28 cellular contexts compared by ENCODE assay signal in the genomic region with DNA sequence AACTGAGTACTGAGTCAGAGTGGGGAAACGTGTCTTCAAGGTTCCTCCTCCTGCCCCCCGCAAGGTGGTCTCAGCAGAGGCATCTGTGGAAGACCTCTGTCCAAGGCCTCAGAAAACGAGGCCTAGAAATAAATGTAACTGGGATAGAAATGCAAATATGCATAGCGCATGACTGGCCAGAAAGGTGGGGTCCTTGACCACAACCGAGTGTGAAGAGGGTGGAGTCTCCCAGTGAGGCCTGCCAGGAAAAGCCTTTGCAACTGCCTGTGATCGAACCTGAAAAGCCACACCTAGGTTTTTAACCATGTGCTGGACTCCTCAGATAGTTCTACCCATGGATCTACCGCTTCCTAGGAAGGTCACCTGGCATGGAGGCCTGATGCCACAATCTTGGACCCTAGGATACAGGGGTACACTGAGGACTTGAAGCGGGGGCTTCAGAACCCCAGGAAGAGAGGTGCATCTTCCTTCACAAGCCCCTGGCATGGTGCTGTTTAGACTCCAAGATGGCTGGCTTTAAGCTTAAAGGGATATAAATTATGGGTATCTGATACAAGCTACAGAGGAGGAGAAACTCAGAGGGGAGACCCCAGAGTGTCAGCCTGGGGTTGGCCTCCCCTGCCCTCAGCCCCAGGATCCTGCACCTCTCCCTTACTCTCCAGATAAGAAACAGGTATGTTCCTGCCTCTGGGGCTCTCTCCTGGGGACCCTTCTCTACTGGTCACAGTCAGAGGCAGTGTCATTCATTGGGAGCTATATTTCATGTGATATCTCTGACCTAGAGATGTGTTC. TPM values are rescaled to one million over a fixed set of nuclear protein-coding genes. Genes with fewer than 3 reads are reported as not detected.
A peak's percentile ranks its signal among the peaks of the same experiment; 100 is the strongest.
DNase-seq lines count a peak whose midpoint lies in the region; ATAC-seq and TF ChIP-seq lines count a peak whose summit lies in the region.
"Had no signal": no experiment of that assay in that cellular context is flagged by ENCODE, and none has a peak within 500 bp of the region (broad histone marks: within the 10 kb centered on the region; RNA-seq: fewer than 3 reads in every experiment).

No MANE protein-coding gene starts in this region.

- peaks cover 5% of the 10 kb centered on the region for H3K9me3 Mint-ChIP-seq in activated CD4-positive, alpha-beta T cell treated with anti-CD3 and anti-CD28 coated beads, Interleukin-2, amount 10 ng/mL, durations not matched to agents 7 days and 5 days
- peaks cover 6% of the 10 kb centered on the region for H3K9me3 Mint-ChIP-seq in central memory CD8-positive, alpha-beta T cell

- H3K27me3 Mint-ChIP-seq in activated CD4-positive, alpha-beta T cell treated with anti-CD3 and anti-CD28 coated beads, Interleukin-2, amount 10 ng/mL, durations not matched to agents 7 days and 5 days: peaks cover 18% of the 10 kb centered on the region
- peaks cover 79% of the 10 kb centered on the region for H3K27me3 Mint-ChIP-seq in central memory CD8-positive, alpha-beta T cell

- no peak overlapping the region for H3K4me2 ChIP-seq in trophoblast cell (ENCODE audit: low read length)
- H3K4me2 ChIP-seq: A549 had no signal

- no peak overlapping the region for H3K27ac ChIP-seq in trophoblast cell (ENCODE audit: low read depth, low read length)
- H3K27ac ChIP-seq: A549, breast epithelium, esophagus muscularis mucosa, SJCRH30 had no signal

- no peak overlapping the region for H3K9ac ChIP-seq in trophoblast cell (ENCODE audit: low read length)

- no peak overlapping the region for H3K18ac ChIP-seq in trophoblast cell (ENCODE audit: low read length)

- no peak overlapping the region for H2BK120ac ChIP-seq in trophoblast cell (ENCODE audit: insufficient read depth, low read length, poor library complexity)

- no peak overlapping the region for H4K12ac ChIP-seq in trophoblast cell (ENCODE audit: low read depth, low read length)

- peak overlapping the region; percentile 12 for H2BK12ac ChIP-seq in trophoblast cell (ENCODE audit: low read length)

- peaks cover 13% of the 10 kb centered on the region for H3K79me1 ChIP-seq in trophoblast cell (ENCODE audit: low read length)

- no peak overlapping the region for H4K8ac ChIP-seq in trophoblast cell (ENCODE audit: low read depth, low read length)

- H3K4me1 ChIP-seq in trophoblast cell (ENCODE audit: control insufficient read depth in 1 of 2, insufficient read depth in 2 of 2, low read length in 2 of 2): peaks cover 10 to 11% of the 10 kb centered on the region in 2 experiments
- H3K4me1 ChIP-seq: A549, BE2C, breast epithelium, esophagus muscularis mucosa, SJCRH30 had no signal

- H2BK5ac ChIP-seq in trophoblast cell (ENCODE audit: low read depth, low read length, poor library complexity): no peak overlapping the region

- H3K27ac Mint-ChIP-seq in activated CD4-positive, alpha-beta T cell treated with anti-CD3 and anti-CD28 coated beads, Interleukin-2, amount 10 ng/mL, durations not matched to agents 7 days and 5 days: peak overlapping the region; percentile 83
- H3K27ac Mint-ChIP-seq in central memory CD8-positive, alpha-beta T cell (ENCODE audit: low read depth): no peak overlapping the region
- H3K27ac Mint-ChIP-seq: activated naive CD4-positive, alpha-beta T cell treated with anti-CD3 and anti-CD28 coated beads for 36 hours; activated T-cell treated with anti-CD3 and anti-CD28 coated beads, Interleukin-2, amount 50 U/mL, for 72 hours had no signal

- WGBS in trophoblast cell (ENCODE audit: extremely low coverage, insufficient coverage, insufficient read length): no CpG with 5 or more reads among the region's 8 CpGs

- DNase-seq in activated CD4-positive, alpha-beta T cell treated with anti-CD3 and anti-CD28 coated beads, Interleukin-2, amount 10 ng/mL, durations not matched to agents 7 days and 5 days: no peak
- DNase-seq in activated CD4-positive, alpha-beta T cell treated with anti-CD3 and anti-CD28 coated beads, Interleukin-2, amount 50 U/mL, for 4 hours: no peak
- peak in 1 of 2 donors; percentile 8 for DNase-seq in central memory CD8-positive, alpha-beta T cell (ENCODE audit: low spot score in 2 of 2)
- DNase-seq in trophoblast cell (no peak), SIG-M5 treated with dmso at 0.1 percent for 504 hours (lab: John Stamatoyannopoulos, UW; ENCODE audit: unreplicated experiment) (no peak)
- DNase-seq: activated naive CD4-positive, alpha-beta T cell treated with anti-CD3 and anti-CD28 coated beads for 36 hours; activated T-cell treated with anti-CD3 and anti-CD28 coated beads, Interleukin-2, amount 50 U/mL, for 72 hours; amniotic stem cell; BE2C; COR-L47; DND-41; effector memory CD4-positive, alpha-beta T cell; foreskin melanocyte; mesendoderm; MG63; NCI-H146; NCI-H510A treated with DMSO at 0.1 percent for 48 hours; occipital lobe; SJCRH30; small intestine; stimulated activated CD4-positive, alpha-beta T cell treated with anti-CD3 and anti-CD28 coated beads, Interleukin-2, amount 100 ng/mL, for 24 hours had no signal

- TF ChIP-seq POLR2A in GM19193 (IDR thresholded peaks at IDR 0.05; ENCODE audit: extremely low read depth, insufficient read depth, insufficient read length): peak; percentile 28

- no peak overlapping the region for H3K4me3 Mint-ChIP-seq in activated CD4-positive, alpha-beta T cell treated with anti-CD3 and anti-CD28 coated beads, Interleukin-2, amount 10 ng/mL, durations not matched to agents 7 days and 5 days
- peak overlapping the region; percentile 9 for H3K4me3 Mint-ChIP-seq in central memory CD8-positive, alpha-beta T cell
- H3K4me3 Mint-ChIP-seq: activated naive CD4-positive, alpha-beta T cell treated with anti-CD3 and anti-CD28 coated beads for 36 hours; activated T-cell treated with anti-CD3 and anti-CD28 coated beads, Interleukin-2, amount 50 U/mL, for 72 hours had no signal

- peak overlapping the region; percentile 91 for H4K91ac ChIP-seq in trophoblast cell (ENCODE audit: low read depth, low read length)

- H3K4ac ChIP-seq in trophoblast cell (ENCODE audit: low read depth, low read length): no peak overlapping the region

- H3K9me3 ChIP-seq in trophoblast cell (ENCODE audit: insufficient read depth, low read depth, low read length): peaks cover 30% of the 10 kb centered on the region
- H3K9me3 ChIP-seq: BE2C, breast epithelium, esophagus muscularis mucosa, MG63, SJCRH30 had no signal

- no peaks in the 10 kb centered on the region for H3K79me2 ChIP-seq in trophoblast cell (ENCODE audit: control insufficient read depth, insufficient read depth, low read length, poor library complexity)

- no peak overlapping the region for H2AFZ ChIP-seq in trophoblast cell (ENCODE audit: insufficient read depth, low read length, poor library complexity)

- POLR2A ChIA-PET in activated CD4-positive, alpha-beta T cell treated with anti-CD3 and anti-CD28 coated beads, Interleukin-2, amount 10 ng/mL, durations not matched to agents 7 days and 5 days (lab: Charles Lee): no interaction called here

- CTCF ChIA-PET in activated CD4-positive, alpha-beta T cell treated with anti-CD3 and anti-CD28 coated beads, Interleukin-2, amount 10 ng/mL, durations not matched to agents 7 days and 5 days (lab: Charles Lee): interaction anchor here (0.7 kb wide), 1 partner anchor 315 kb away, joined by 3 read pairs; no protein-coding TSS in a partner anchor

- no peak for ATAC-seq in central memory CD8-positive, alpha-beta T cell (replicated peaks; ENCODE audit: extremely low read depth, poor library complexity, severe bottlenecking)
- ATAC-seq in GM21447 (IDR thresholded peaks at IDR 0.05; ENCODE audit: unreplicated experiment) (no peak), HG03025 (IDR thresholded peaks at IDR 0.05; ENCODE audit: low FRiP score, unreplicated experiment) (no peak)
- ATAC-seq: A549; activated T-cell treated with anti-CD3 and anti-CD28 coated beads, Interleukin-2, amount 50 U/mL, for 72 hours had no signal

- H3K27me3 ChIP-seq in trophoblast cell (ENCODE audit: insufficient read depth, low read length): no peaks in the 10 kb centered on the region
- H3K27me3 ChIP-seq: SJCRH30 had no signal

- H3K36me3 Mint-ChIP-seq in activated CD4-positive, alpha-beta T cell treated with anti-CD3 and anti-CD28 coated beads, Interleukin-2, amount 10 ng/mL, durations not matched to agents 7 days and 5 days (ENCODE audit: low read depth): peaks cover 2% of the 10 kb centered on the region
- H3K36me3 Mint-ChIP-seq in central memory CD8-positive, alpha-beta T cell (ENCODE audit: insufficient read depth): peaks cover 2% of the 10 kb centered on the region

- no peak overlapping the region for H3K4me3 ChIP-seq in trophoblast cell (ENCODE audit: low read depth, low read length)
- H3K4me3 ChIP-seq: A549, breast epithelium, esophagus muscularis mucosa, MG63, SJCRH30 had no signal

- no peak overlapping the region for H2AK5ac ChIP-seq in trophoblast cell (ENCODE audit: low read length)

- H3K14ac ChIP-seq in trophoblast cell (ENCODE audit: low read length): no peak overlapping the region

- no peak overlapping the region for H3K23ac ChIP-seq in trophoblast cell (ENCODE audit: low read length)

- no peaks in the 10 kb centered on the region for H3K36me3 ChIP-seq in trophoblast cell (ENCODE audit: control insufficient read depth in 1 of 2, insufficient read depth in 2 of 2, low read length in 2 of 2)
- H3K36me3 ChIP-seq: BE2C, breast epithelium, esophagus muscularis mucosa, MG63, SJCRH30 had no signal

- H3K4me1 Mint-ChIP-seq in activated CD4-positive, alpha-beta T cell treated with anti-CD3 and anti-CD28 coated beads, Interleukin-2, amount 10 ng/mL, durations not matched to agents 7 days and 5 days: peaks cover 64% of the 10 kb centered on the region
- H3K4me1 Mint-ChIP-seq in central memory CD8-positive, alpha-beta T cell: peaks cover 22% of the 10 kb centered on the region

RNA-seq across cellular contexts. Expression of gene SIGLEC6, which starts 18.3 kb away (rescaled TPM):
- total RNA-seq in activated CD4-positive, alpha-beta T cell treated with anti-CD3 and anti-CD28 coated beads, Interleukin-2, amount 10 ng/mL, durations not matched to agents 7 days and 5 days: under 1 TPM; 0.29 to 0.69 TPM
- 22.1 and 24.5 TPM in 2 replicates for polyA plus RNA-seq in trophoblast cell (2013)
- total RNA-seq: activated CD8-positive, alpha-beta memory T cell treated with anti-CD3 and anti-CD28 coated beads for 36 hours; activated naive CD4-positive, alpha-beta T cell treated with anti-CD3 and anti-CD28 coated beads for 36 hours; activated T-cell treated with anti-CD3 and anti-CD28 coated beads, Interleukin-2, amount 50 U/mL, for 72 hours; occipital lobe; SJCRH30 had no signal
- polyA plus RNA-seq: A549 had no signal

RNA-seq across cellular contexts. Expression of gene ZNF175, which starts 21.4 kb away (rescaled TPM):
- total RNA-seq in activated CD4-positive, alpha-beta T cell treated with anti-CD3 and anti-CD28 coated beads, Interleukin-2, amount 10 ng/mL, durations not matched to agents 7 days and 5 days: 1 to 10 TPM; 7.3 to 7.4 TPM
- polyA plus RNA-seq in trophoblast cell (2013): 9.4 and 9.7 TPM in 2 replicates

RNA-seq across cellular contexts. Expression of gene SIGLEC12, which starts 48.1 kb away (rescaled TPM):
- total RNA-seq in activated CD4-positive, alpha-beta T cell treated with anti-CD3 and anti-CD28 coated beads, Interleukin-2, amount 10 ng/mL, durations not matched to agents 7 days and 5 days: 1 to 10 TPM; 1.0 to 1.1 TPM
- polyA plus RNA-seq in trophoblast cell (2013): not detected in 2 replicates
- total RNA-seq: activated naive CD4-positive, alpha-beta T cell treated with anti-CD3 and anti-CD28 coated beads for 36 hours; occipital lobe; SJCRH30 had no signal
- polyA plus RNA-seq: A549 had no signal
